In genomic region chr2:231514225-231514950, GRCh38 we compare ENCODE assay signal across 8 cellular contexts. TPM values are rescaled to one million over a fixed set of nuclear protein-coding genes. Genes with fewer than 3 reads are reported as not detected.
DNase-seq lines count a peak whose midpoint lies in the region; ATAC-seq and TF ChIP-seq lines count a peak whose summit lies in the region.

No MANE protein-coding gene starts in this region.

- H3K9me3 ChIP-seq in left lung = no peaks in the 10 kb centered on the region

- DNase-seq in C1 segment of cervical spinal cord (lab: John Stamatoyannopoulos, UW) (peak; percentile 83 to 97 (median 96)), NCI-H526 treated with DMSO at 0.1 percent for 48 hours (lab: John Stamatoyannopoulos, UW) (peak; percentile 97), dedifferentiated amniotic fluid mesenchymal stem cell (ENCODE audit: extremely low spot score) (peak; percentile 96), left lung (peak; percentile 98)
- DNase-seq in activated CD4-positive, alpha-beta T cell treated with anti-CD3 and anti-CD28 coated beads, Interleukin-2, amount 50 U/mL, for 1 hour = peak; percentile 98
- DNase-seq in stimulated activated CD4-positive, alpha-beta T cell treated with anti-CD3 and anti-CD28 coated beads, Interleukin-2, amount 100 ng/mL, for 4 hours (ENCODE audit: low read depth) = peak; percentile 97

- no peak for TF ChIP-seq CTCF in left lung (IDR thresholded peaks at IDR 0.05)

- H3K27me3 ChIP-seq in left lung = no peaks in the 10 kb centered on the region

- H3K27ac ChIP-seq in left lung = peak overlapping the region; percentile 83 to 89

- intact Hi-C loops in left lung (cut with DNase I) = no loop called here

- H3K4me3 ChIP-seq in left lung = peak overlapping the region; percentile 66 to 68

- H3K4me1 ChIP-seq in left lung = peaks cover 0 to 8% of the 10 kb centered on the region in 2 donors

- ATAC-seq in GM19351 (IDR thresholded peaks at IDR 0.05; ENCODE audit: unreplicated experiment) (peak; percentile 99), HG03520 (IDR thresholded peaks at IDR 0.05; ENCODE audit: unreplicated experiment) (peak; percentile 97), left lung (peak; percentile 100)

- no peaks in the 10 kb centered on the region for H3K36me3 ChIP-seq in left lung

RNA-seq across cellular contexts. Expression of gene NMUR1, which starts 15.9 kb away (rescaled TPM):
- total RNA-seq in left lung = 1 to 10 TPM in 1 of 2 donors, under 1 TPM in 1; 0.96 to 1.1 TPM

RNA-seq across cellular contexts. Expression of gene NCL, which starts 50.1 kb away (rescaled TPM):
- total RNA-seq in left lung = 100 to 1,000 TPM; 280 to 434 TPM

Comparison
In these comparisons a context has a peak if more than half of its experiments do, and no peak if none do; other contexts are left out.
1. Peak in every context shown above with its lines: DNase-seq, ATAC-seq, H3K4me3 ChIP-seq and H3K27ac ChIP-seq.